Comparison of ENCODE assay signal across 14 cellular contexts in genomic region chr2:43139501-43139900, GRCh38.
DNase-seq lines count a peak whose midpoint lies in the region; ATAC-seq and TF ChIP-seq lines count a peak whose summit lies in the region.
"Had no signal": no experiment of that assay in that cellular context is flagged by ENCODE, and none has a peak within 500 bp of the region (broad histone marks: within the 10 kb centered on the region; RNA-seq: fewer than 3 reads in every experiment).

No MANE protein-coding gene starts in this region.

- H3K36me3 ChIP-seq in OCI-LY1 (ENCODE audit: insufficient read depth, low read length) (no peaks in the 10 kb centered on the region), neuronal stem cell (replicated peaks in 1 of 2; ENCODE audit: control insufficient read depth in 2 of 2, insufficient read depth in 2 of 2, low read length in 2 of 2) (no peaks in the 10 kb centered on the region)
- H3K36me3 ChIP-seq: thyroid gland had no signal

- H3K27ac Mint-ChIP-seq in T-helper 1 cell treated with Interleukin-12 subunit alpha and Interleukin-12 subunit beta and Interleukin-4 antibody, amounts not matched to agents 30 μg/mL and 1 μg/mL, for 36 hours: peak overlapping the region; percentile 85
- peak overlapping the region; percentile 98 for H3K27ac Mint-ChIP-seq in central memory CD8-positive, alpha-beta T cell (ENCODE audit: low read depth)

- peaks cover 62% of the 10 kb centered on the region for H3K4me1 ChIP-seq in OCI-LY1 (ENCODE audit: insufficient read depth, low read length, severe bottlenecking)
- H3K4me1 ChIP-seq in neuronal stem cell (ENCODE audit: control insufficient read depth in 2 of 2, insufficient read depth in 1 of 2, low read depth in 1 of 2, low read length in 2 of 2): peaks cover 27 to 32% of the 10 kb centered on the region in 2 donors

- intact Hi-C loops in lower leg skin (cut with DNase I; ENCODE audit: low total_unique reads): no loop called here

- H3K27me3 ChIP-seq in OCI-LY1 (ENCODE audit: insufficient read depth, low read length): no peaks in the 10 kb centered on the region
- no peaks in the 10 kb centered on the region for H3K27me3 ChIP-seq in neuronal stem cell (ENCODE audit: control insufficient read depth in 3 of 3, insufficient read depth in 3 of 3, low read depth in 1 of 3, low read length in 3 of 3)
- H3K27me3 ChIP-seq: dorsolateral prefrontal cortex, thyroid gland had no signal

- no peak overlapping the region for H2BK15ac ChIP-seq in neuronal stem cell (ENCODE audit: low read length)

- H3K27ac ChIP-seq in OCI-LY1 (ENCODE audit: low read depth, low read length, poor library complexity, severe bottlenecking) (peak overlapping the region; percentile 71), neuronal stem cell (replicated peaks; ENCODE audit: low read length) (no peak overlapping the region)
- H3K27ac ChIP-seq: 22Rv1, dorsolateral prefrontal cortex, HL-60 had no signal

- H4K20me1 ChIP-seq in OCI-LY1 (ENCODE audit: insufficient read depth, low read length): no peaks in the 10 kb centered on the region

- H3K4me3 Mint-ChIP-seq in T-helper 1 cell treated with Interleukin-12 subunit alpha and Interleukin-12 subunit beta and Interleukin-4 antibody, amounts not matched to agents 30 μg/mL and 1 μg/mL, for 36 hours: peak overlapping the region; percentile 66
- peak overlapping the region; percentile 73 for H3K4me3 Mint-ChIP-seq in central memory CD8-positive, alpha-beta T cell

- peak overlapping the region; percentile 9 for H3K18ac ChIP-seq in neuronal stem cell (ENCODE audit: low read length)

- no peaks in the 10 kb centered on the region for H3K79me2 ChIP-seq in OCI-LY1 (ENCODE audit: insufficient read depth, low read length)

- no peak overlapping the region for H2AK5ac ChIP-seq in neuronal stem cell (ENCODE audit: low read depth, low read length)

- H4K8ac ChIP-seq in neuronal stem cell (ENCODE audit: low read depth, low read length): no peak overlapping the region

- no peaks in the 10 kb centered on the region for H3K79me1 ChIP-seq in neuronal stem cell (ENCODE audit: low read depth, low read length)

- H3K4me1 Mint-ChIP-seq in T-helper 1 cell treated with Interleukin-12 subunit alpha and Interleukin-12 subunit beta and Interleukin-4 antibody, amounts not matched to agents 30 μg/mL and 1 μg/mL, for 36 hours (ENCODE audit: low read depth): peaks cover 59% of the 10 kb centered on the region
- peaks cover 69% of the 10 kb centered on the region for H3K4me1 Mint-ChIP-seq in central memory CD8-positive, alpha-beta T cell

- no peak for TF ChIP-seq POLR2A in lower leg skin (IDR thresholded peaks at IDR 0.05)

- peaks cover 14% of the 10 kb centered on the region for H3K36me3 Mint-ChIP-seq in T-helper 1 cell treated with Interleukin-12 subunit alpha and Interleukin-12 subunit beta and Interleukin-4 antibody, amounts not matched to agents 30 μg/mL and 1 μg/mL, for 36 hours (ENCODE audit: low read depth)
- H3K36me3 Mint-ChIP-seq in central memory CD8-positive, alpha-beta T cell (ENCODE audit: insufficient read depth): peaks cover 8% of the 10 kb centered on the region

- no peaks in the 10 kb centered on the region for H3K9me2 ChIP-seq in OCI-LY1 (ENCODE audit: low read depth, low read length)

- no peaks in the 10 kb centered on the region for H3K27me3 Mint-ChIP-seq in T-helper 1 cell treated with Interleukin-12 subunit alpha and Interleukin-12 subunit beta and Interleukin-4 antibody, amounts not matched to agents 30 μg/mL and 1 μg/mL, for 36 hours (ENCODE audit: low read depth)
- no peaks in the 10 kb centered on the region for H3K27me3 Mint-ChIP-seq in central memory CD8-positive, alpha-beta T cell

- H2BK120ac ChIP-seq in neuronal stem cell (ENCODE audit: low read depth, low read length): no peak overlapping the region

- TF ChIP-seq CTCF in OCI-LY1 (IDR thresholded peaks at IDR 0.05; ENCODE audit: low read length) (no peak), lower leg skin (IDR thresholded peaks at IDR 0.05) (no peak)

- H3K9ac ChIP-seq in OCI-LY1 (ENCODE audit: low read length) (no peak overlapping the region), neuronal stem cell (ENCODE audit: low read depth, low read length, poor library complexity) (no peak overlapping the region)

- DNase-seq in T-helper 1 cell: no peak
- no peak for DNase-seq in central memory CD8-positive, alpha-beta T cell (ENCODE audit: low spot score in 2 of 2)
- DNase-seq in neuronal stem cell (ENCODE audit: low spot score): no peak
- DNase-seq in NCI-H748 treated with DMSO at 0.1 percent for 48 hours (lab: John Stamatoyannopoulos, UW): no peak
- no peak for DNase-seq in lower leg skin (ENCODE audit: low spot score in 2 of 2)
- DNase-seq: activated CD4-positive, alpha-beta T cell treated with anti-CD3 and anti-CD28 coated beads for 48 hours; islet precursor cell; thyroid gland had no signal

- no peaks in the 10 kb centered on the region for H3K9me3 Mint-ChIP-seq in T-helper 1 cell treated with Interleukin-12 subunit alpha and Interleukin-12 subunit beta and Interleukin-4 antibody, amounts not matched to agents 30 μg/mL and 1 μg/mL, for 36 hours
- H3K9me3 Mint-ChIP-seq in central memory CD8-positive, alpha-beta T cell: no peaks in the 10 kb centered on the region

- no peak overlapping the region for H3K4me2 ChIP-seq in OCI-LY1 (ENCODE audit: low read length)
- no peak overlapping the region for H3K4me2 ChIP-seq in neuronal stem cell (ENCODE audit: insufficient read depth, low read length, poor library complexity, severe bottlenecking)

- no peak overlapping the region for H3K4me3 ChIP-seq in OCI-LY1 (ENCODE audit: low read depth, low read length, poor library complexity, severe bottlenecking)
- H3K4me3 ChIP-seq in neuronal stem cell (ENCODE audit: low read length in 2 of 2): no peak overlapping the region
- H3K4me3 ChIP-seq in lower leg skin (ENCODE audit: low read depth, poor library complexity, severe bottlenecking): no peak overlapping the region
- H3K4me3 ChIP-seq: dorsolateral prefrontal cortex, thyroid gland had no signal

- no peak overlapping the region for H2BK5ac ChIP-seq in neuronal stem cell (ENCODE audit: low read length)

- no peak overlapping the region for H2AFZ ChIP-seq in OCI-LY1 (ENCODE audit: low read length)
- no peak overlapping the region for H2AFZ ChIP-seq in neuronal stem cell (ENCODE audit: low read length)

- no peak overlapping the region for H2BK12ac ChIP-seq in neuronal stem cell (ENCODE audit: low read length)

- no peak overlapping the region for H3K23ac ChIP-seq in neuronal stem cell (ENCODE audit: low read depth, low read length, poor library complexity)

- no peak overlapping the region for H4K91ac ChIP-seq in neuronal stem cell (ENCODE audit: low read depth, low read length, poor library complexity)

- WGBS in neuronal stem cell (ENCODE audit: extremely low coverage in 2 of 2, insufficient read length in 2 of 2, insufficient replicate concordance in 1 of 2), 2 donors: no CpG with 5 or more reads among the region's 4 CpGs
- 94 to 97% methylated on average over 4 of the region's 4 CpGs for WGBS in lower leg skin, 2 donors

- H3F3A ChIP-seq in OCI-LY1 (ENCODE audit: insufficient read depth, low read length): peaks cover 2% of the 10 kb centered on the region; the same call in 1 of the 2 replicates

- ATAC-seq in central memory CD8-positive, alpha-beta T cell (replicated peaks; ENCODE audit: extremely low read depth, poor library complexity, severe bottlenecking): no peak
- ATAC-seq in HG02571 (IDR thresholded peaks at IDR 0.05; ENCODE audit: unreplicated experiment): no peak

- no peak overlapping the region for H3K4ac ChIP-seq in neuronal stem cell (ENCODE audit: low read length)

- H3K14ac ChIP-seq in neuronal stem cell (ENCODE audit: low read length): no peak overlapping the region

- H3K9me3 ChIP-seq in OCI-LY1 (ENCODE audit: low read length): no peaks in the 10 kb centered on the region
- H3K9me3 ChIP-seq in neuronal stem cell (replicated peaks in 1 of 2; ENCODE audit: control insufficient read depth in 2 of 2, insufficient read depth in 1 of 2, low read depth in 1 of 2, low read length in 2 of 2): peaks cover 0 to 2% of the 10 kb centered on the region in 2 donors
- H3K9me3 ChIP-seq: thyroid gland had no signal
